In genomic region chr12:111600296-111600562, GRCh38 we compare ENCODE assay signal across 8 cellular contexts. TPM values are rescaled to one million over a fixed set of nuclear protein-coding genes. Genes with fewer than 3 reads are reported as not detected.
A peak's percentile ranks its signal among the peaks of the same experiment; 100 is the strongest.
DNase-seq lines count a peak whose midpoint lies in the region; ATAC-seq and TF ChIP-seq lines count a peak whose summit lies in the region.

No MANE protein-coding gene starts in this region.

- H3K36me3 ChIP-seq in CD8-positive, alpha-beta memory T cell (ENCODE audit: insufficient read depth, low read length), result no peaks in the 10 kb centered on the region
- H3K36me3 ChIP-seq in PC-9 (ENCODE audit: low read depth) (no peaks in the 10 kb centered on the region), neuronal stem cell (replicated peaks in 1 of 2; ENCODE audit: control insufficient read depth in 2 of 2, insufficient read depth in 2 of 2, low read length in 2 of 2) (peaks cover 0 to 6% of the 10 kb centered on the region in 2 donors)

- no peak overlapping the region for H3K23ac ChIP-seq in neuronal stem cell (ENCODE audit: low read depth, low read length, poor library complexity)

- no peak overlapping the region for H2BK5ac ChIP-seq in neuronal stem cell (ENCODE audit: low read length)

- H2BK120ac ChIP-seq in neuronal stem cell (ENCODE audit: low read depth, low read length), result no peak overlapping the region

- H3K4me1 Mint-ChIP-seq in CD8-positive, alpha-beta memory T cell, result peaks cover 22 to 34% (median 31%) of the 10 kb centered on the region in 3 donors
- H3K4me1 Mint-ChIP-seq in endothelial cell (ENCODE audit: unreplicated experiment), result peaks cover 16% of the 10 kb centered on the region

- H3K14ac ChIP-seq in neuronal stem cell (ENCODE audit: low read length), result no peak overlapping the region

- no peak overlapping the region for H2AK5ac ChIP-seq in neuronal stem cell (ENCODE audit: low read depth, low read length)

- H3K27ac ChIP-seq in CD8-positive, alpha-beta memory T cell (ENCODE audit: low read depth, low read length), result peak overlapping the region; percentile 76
- H3K27ac ChIP-seq in PC-9 (peak overlapping the region; percentile 94), neuronal stem cell (replicated peaks; ENCODE audit: low read length) (peak overlapping the region; percentile 100)

- H3K9ac ChIP-seq in neuronal stem cell (ENCODE audit: low read depth, low read length, poor library complexity), result no peak overlapping the region

- peak overlapping the region; percentile 85 for H3K4me3 ChIP-seq in CD8-positive, alpha-beta memory T cell (ENCODE audit: low read length)
- H3K4me3 ChIP-seq in PC-9 (peak overlapping the region; percentile 98), neuronal stem cell (ENCODE audit: low read length in 2 of 2) (peak overlapping the region; percentile 63 to 98)

- H4K8ac ChIP-seq in neuronal stem cell (ENCODE audit: low read depth, low read length), result no peak overlapping the region

- no peak overlapping the region for H3K4ac ChIP-seq in neuronal stem cell (ENCODE audit: low read length)

- peaks cover 0 to 9% (median 0%) of the 10 kb centered on the region in 3 donors for H3K36me3 Mint-ChIP-seq in CD8-positive, alpha-beta memory T cell
- peaks cover 8% of the 10 kb centered on the region for H3K36me3 Mint-ChIP-seq in endothelial cell (ENCODE audit: low read depth, unreplicated experiment)

- H3K9me3 ChIP-seq in CD8-positive, alpha-beta memory T cell (ENCODE audit: low read length), result no peaks in the 10 kb centered on the region
- H3K9me3 ChIP-seq in PC-9 (ENCODE audit: insufficient read depth, low read depth), result no peaks in the 10 kb centered on the region
- peaks cover 0 to 7% of the 10 kb centered on the region in 2 donors for H3K9me3 ChIP-seq in neuronal stem cell (replicated peaks in 1 of 2; ENCODE audit: control insufficient read depth in 2 of 2, insufficient read depth in 1 of 2, low read depth in 1 of 2, low read length in 2 of 2)

- peaks cover 14% of the 10 kb centered on the region for H3K79me1 ChIP-seq in neuronal stem cell (ENCODE audit: low read depth, low read length)

- H3K18ac ChIP-seq in neuronal stem cell (ENCODE audit: low read length), result no peak overlapping the region

- H3K27me3 Mint-ChIP-seq in CD8-positive, alpha-beta memory T cell, result peaks cover 0 to 6% of the 10 kb centered on the region in 2 donors
- H3K27me3 Mint-ChIP-seq in endothelial cell (ENCODE audit: unreplicated experiment), result peaks cover 16% of the 10 kb centered on the region

- no peaks in the 10 kb centered on the region for H3K9me2 ChIP-seq in PC-9 (ENCODE audit: insufficient read depth)

- intact Hi-C loops in PC-9 (cut with micrococcal nuclease; ENCODE audit: unreplicated experiment), result loop anchor here (2.0 kb wide), 2 partner anchors 25 to 33 kb away; no protein-coding TSS in a partner anchor

- H3K4me1 ChIP-seq in CD8-positive, alpha-beta memory T cell (ENCODE audit: insufficient read depth, low read length), result peaks cover 24% of the 10 kb centered on the region
- peaks cover 40% of the 10 kb centered on the region for H3K4me1 ChIP-seq in PC-9 (replicated peaks; ENCODE audit: insufficient read depth)
- peaks cover 0 to 10% of the 10 kb centered on the region in 2 donors for H3K4me1 ChIP-seq in neuronal stem cell (ENCODE audit: control insufficient read depth in 2 of 2, insufficient read depth in 1 of 2, low read depth in 1 of 2, low read length in 2 of 2)

- WGBS in neuronal stem cell (ENCODE audit: extremely low coverage in 2 of 2, insufficient read length in 2 of 2, insufficient replicate concordance in 1 of 2), 2 donors, result no CpG with 5 or more reads among the region's 2 CpGs

- TF ChIP-seq CTCF in PC-9 (conservative IDR thresholded peaks at IDR 0.05) (no peak), endothelial cell (IDR thresholded peaks at IDR 0.05; ENCODE audit: unreplicated experiment) (no peak)

- H2AFZ ChIP-seq in PC-9 (no peak overlapping the region), neuronal stem cell (ENCODE audit: low read length) (peak overlapping the region; percentile 99)

- no peak for DNase-seq in CD8-positive, alpha-beta memory T cell
- DNase-seq in PC-9 (no peak), endothelial cell (ENCODE audit: low spot score) (no peak), neuronal stem cell (ENCODE audit: low spot score) (no peak)
- no peak for DNase-seq in NK-92 treated with Interleukin-12 subunit alpha and Interleukin-12 subunit beta, amount 100 ng/mL, for 24 hours (lab: John Stamatoyannopoulos, UW)

- CTCF ChIA-PET in CD8-positive, alpha-beta memory T cell (lab: Charles Lee), result no interaction called here
- CTCF ChIA-PET in PC-9 (lab: Charles Lee), result no interaction called here

- ATAC-seq in GM18867 (IDR thresholded peaks at IDR 0.05; ENCODE audit: unreplicated experiment) (no peak), HG03439 (IDR thresholded peaks at IDR 0.05; ENCODE audit: unreplicated experiment) (no peak), HG03175 (IDR thresholded peaks at IDR 0.05; ENCODE audit: unreplicated experiment) (no peak)

- no peak overlapping the region for H4K91ac ChIP-seq in neuronal stem cell (ENCODE audit: low read depth, low read length, poor library complexity)

- peak overlapping the region; percentile 65 to 99 (median 90) for H3K27ac Mint-ChIP-seq in CD8-positive, alpha-beta memory T cell
- H3K27ac Mint-ChIP-seq in endothelial cell (ENCODE audit: unreplicated experiment), result peak overlapping the region; percentile 87

- no TSS peak for BruUV-seq in PC-9 (replicated peaks; lab: Mats Ljungman, UMichigan)

- no peak overlapping the region for H2BK12ac ChIP-seq in neuronal stem cell (ENCODE audit: low read length)

- H2BK15ac ChIP-seq in neuronal stem cell (ENCODE audit: low read length), result no peak overlapping the region

- no peaks in the 10 kb centered on the region for H3K9me3 Mint-ChIP-seq in CD8-positive, alpha-beta memory T cell
- H3K9me3 Mint-ChIP-seq in endothelial cell (ENCODE audit: unreplicated experiment), result no peaks in the 10 kb centered on the region

- no peaks in the 10 kb centered on the region for H3K27me3 ChIP-seq in CD8-positive, alpha-beta memory T cell (ENCODE audit: insufficient read depth, low read length, poor library complexity, severe bottlenecking)
- H3K27me3 ChIP-seq in PC-9 (ENCODE audit: insufficient read depth, low read depth) (no peaks in the 10 kb centered on the region), neuronal stem cell (ENCODE audit: control insufficient read depth in 3 of 3, insufficient read depth in 3 of 3, low read depth in 1 of 3, low read length in 3 of 3) (no peaks in the 10 kb centered on the region)

- peaks cover 26% of the 10 kb centered on the region for H4K20me1 ChIP-seq in PC-9 (ENCODE audit: insufficient read depth)

- peak overlapping the region; percentile 75 for H3K4me2 ChIP-seq in PC-9
- peak overlapping the region; percentile 78 for H3K4me2 ChIP-seq in neuronal stem cell (ENCODE audit: insufficient read depth, low read length, poor library complexity, severe bottlenecking)

- peak overlapping the region; percentile 80 to 96 (median 89) for H3K4me3 Mint-ChIP-seq in CD8-positive, alpha-beta memory T cell
- H3K4me3 Mint-ChIP-seq in endothelial cell (ENCODE audit: unreplicated experiment), result peak overlapping the region; percentile 94

- peaks cover 33% of the 10 kb centered on the region for H3K79me2 ChIP-seq in PC-9 (ENCODE audit: low read depth)

- POLR2A ChIA-PET in CD8-positive, alpha-beta memory T cell (lab: Charles Lee), result no interaction called here
- POLR2A ChIA-PET in PC-9 (lab: Charles Lee; ENCODE audit: unreplicated experiment), result no interaction called here

- peaks cover 30% of the 10 kb centered on the region for H3F3A ChIP-seq in PC-9 (ENCODE audit: insufficient read depth, low read depth)

RNA-seq across cellular contexts. Expression of gene ATXN2, which starts 1.1 kb away (rescaled TPM):
- 10 to 100 TPM; 39.9 to 44.9 TPM for total RNA-seq in CD8-positive, alpha-beta memory T cell
- polyA plus RNA-seq in CD8-positive, alpha-beta memory T cell, result 27.7 TPM
- total RNA-seq in PC-9 (2021) (80.6 and 108 TPM in 2 replicates), endothelial cell (ENCODE audit: unreplicated experiment) (69.4 TPM)
- 45.8 TPM for polyA plus RNA-seq in neuronal stem cell (2013, experiment 1 of 2)
- 44.3 TPM for polyA plus RNA-seq in neuronal stem cell (2013, experiment 2 of 2)
